12 cellular contexts compared by ENCODE assay signal in genomic region chr4:4269856-4270255, GRCh38. TPM values are rescaled to one million over a fixed set of nuclear protein-coding genes. Genes with fewer than 3 reads are reported as not detected.
DNase-seq lines count a peak whose midpoint lies in the region; ATAC-seq and TF ChIP-seq lines count a peak whose summit lies in the region.
"Had no signal": no experiment of that assay in that cellular context is flagged by ENCODE, and none has a peak within 500 bp of the region (broad histone marks: within the 10 kb centered on the region; RNA-seq: fewer than 3 reads in every experiment).

No MANE protein-coding gene starts in this region.

- H3K36me3 ChIP-seq in left ventricle myocardium inferior (peaks cover 68% of the 10 kb centered on the region), right atrium auricular region (peaks cover 23% of the 10 kb centered on the region), upper lobe of left lung (peaks cover 0 to 79% (median 36%) of the 10 kb centered on the region in 4 donors)

- 72 to 87% methylated on average over 4 of the region's 4 CpGs for WGBS in upper lobe of left lung, 2 donors

- no peaks in the 10 kb centered on the region; the same call in 1 of the 2 replicates for H3K27me3 Mint-ChIP-seq in WTC11 (ENCODE audit: low read depth)

- DNase-seq in left ventricle myocardium inferior, result no peak
- DNase-seq in right atrium auricular region (ENCODE audit: low spot score), result no peak
- no peak for DNase-seq in WTC11 (ENCODE audit: low spot score)
- DNase-seq in epithelial cell of prostate (ENCODE audit: low read depth, low spot score), result peak; percentile 44
- DNase-seq in upper lobe of left lung, result peak in 1 of 2 donors; percentile 61
- DNase-seq in activated CD4-positive, CD25-positive, alpha-beta regulatory T cell treated with anti-CD3 and anti-CD28 coated beads, Interleukin-2, amount 50 U/mL, for 72 hours, result no peak
- DNase-seq in OCI-M1 (lab: John Stamatoyannopoulos, UW), result no peak
- DNase-seq in cerebellar cortex (ENCODE audit: low spot score), result no peak
- DNase-seq: gastrocnemius medialis, NCI-H82 had no signal

- H3K9me3 Mint-ChIP-seq in WTC11, result peaks cover 5% of the 10 kb centered on the region; the same call in 1 of the 2 replicates

- H3K27ac ChIP-seq in left ventricle myocardium inferior (replicated peaks) (peak overlapping the region; percentile 25), right atrium auricular region (no peak overlapping the region), epithelial cell of prostate (peak overlapping the region; percentile 95), upper lobe of left lung (peak overlapping the region; percentile 60 to 79 (median 71))

- peak overlapping the region; percentile 48; the same call in 1 of the 2 replicates for H3K27ac Mint-ChIP-seq in WTC11

- TF ChIP-seq CTCF in left ventricle myocardium inferior (IDR thresholded peaks at IDR 0.05; ENCODE audit: borderline replicate concordance), result no peak
- no peak for TF ChIP-seq CTCF in right atrium auricular region (IDR thresholded peaks at IDR 0.05)
- no peak for TF ChIP-seq CTCF in WTC11 (IDR thresholded peaks at IDR 0.05)
- TF ChIP-seq CTCF in upper lobe of left lung (IDR thresholded peaks at IDR 0.05), result no peak

- H3K9me3 ChIP-seq in left ventricle myocardium inferior (replicated peaks) (no peaks in the 10 kb centered on the region), right atrium auricular region (no peaks in the 10 kb centered on the region), upper lobe of left lung (no peaks in the 10 kb centered on the region)
- H3K9me3 ChIP-seq: gastrocnemius medialis, HAP-1 had no signal

- H3K4me3 ChIP-seq in left ventricle myocardium inferior (no peak overlapping the region), right atrium auricular region (no peak overlapping the region), upper lobe of left lung (no peak overlapping the region)
- H3K4me3 ChIP-seq: gastrocnemius medialis, HAP-1 had no signal

- no peak for TF ChIP-seq POLR2A in upper lobe of left lung (IDR thresholded peaks at IDR 0.05)

- CTCF ChIA-PET in WTC11 (lab: Charles Lee), result no interaction called here

- POLR2A ChIA-PET in WTC11 (lab: Charles Lee), result no interaction called here

- H3K27me3 ChIP-seq in left ventricle myocardium inferior (ENCODE audit: low read depth), result no peaks in the 10 kb centered on the region
- no peaks in the 10 kb centered on the region for H3K27me3 ChIP-seq in right atrium auricular region
- H3K27me3 ChIP-seq in upper lobe of left lung, result no peaks in the 10 kb centered on the region
- H3K27me3 ChIP-seq: gastrocnemius medialis had no signal

- no peaks in the 10 kb centered on the region for H3K4me1 Mint-ChIP-seq in WTC11

- no peak overlapping the region for H3K4me3 Mint-ChIP-seq in WTC11

- intact Hi-C loops in left ventricle myocardium inferior (cut with micrococcal nuclease), result no loop called here

- no peaks in the 10 kb centered on the region for H3K4me1 ChIP-seq in left ventricle myocardium inferior
- H3K4me1 ChIP-seq in right atrium auricular region, result no peaks in the 10 kb centered on the region
- H3K4me1 ChIP-seq in upper lobe of left lung, result no peaks in the 10 kb centered on the region
- H3K4me1 ChIP-seq: gastrocnemius medialis, HAP-1 had no signal

- TF ChIP-seq EP300 in upper lobe of left lung (IDR thresholded peaks at IDR 0.05), result peak in 1 of 4 donors; percentile 2

- H3K36me3 Mint-ChIP-seq in WTC11, result peaks cover 49% of the 10 kb centered on the region

- no peak for ATAC-seq in WTC11
- ATAC-seq in upper lobe of left lung (ENCODE audit: low FRiP score in 2 of 2), result peak; percentile 32 to 77
- ATAC-seq: gastrocnemius medialis had no signal

TF ChIP-seq in WTC11, 78 proteins besides CTCF, POLR2A, EP300 and RAD21:
- TF ChIP-seq ZNF138 (CRISPR knock-in tag; conservative IDR thresholded peaks at IDR 0.05), result no peak
- TF ChIP-seq ESRRA (CRISPR knock-in tag; IDR thresholded peaks at IDR 0.05; ENCODE audit: borderline replicate concordance), result no peak
- no peak for TF ChIP-seq ATF3 (CRISPR knock-in tag; conservative IDR thresholded peaks at IDR 0.05)
- no peak for TF ChIP-seq CBFB (CRISPR knock-in tag; IDR thresholded peaks at IDR 0.05; ENCODE audit: low read depth)
- TF ChIP-seq, protein P1, sequence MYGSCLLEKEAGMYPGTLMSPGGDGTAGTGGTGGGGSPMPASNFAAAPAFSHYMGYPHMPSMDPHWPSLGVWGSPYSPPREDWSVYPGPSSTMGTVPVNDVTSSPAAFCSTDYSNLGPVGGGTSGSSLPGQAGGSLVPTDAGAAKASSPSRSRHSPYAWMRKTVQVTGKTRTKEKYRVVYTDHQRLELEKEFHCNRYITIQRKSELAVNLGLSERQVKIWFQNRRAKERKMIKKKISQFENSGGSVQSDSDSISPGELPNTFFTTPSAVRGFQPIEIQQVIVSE (CRISPR knock-in tag; IDR thresholded peaks at IDR 0.05; ENCODE audit: borderline replicate concordance), result no peak
- TF ChIP-seq ZNF232 (CRISPR knock-in tag; IDR thresholded peaks at IDR 0.05), result no peak
- TF ChIP-seq ATF1 (CRISPR knock-in tag; IDR thresholded peaks at IDR 0.05), result no peak

RNA-seq across cellular contexts. Expression of gene LYAR, which starts 20.1 kb away (rescaled TPM):
- total RNA-seq in left ventricle myocardium inferior (12.5 TPM), right atrium auricular region (10 to 100 TPM; 14.2 to 20.8 TPM), WTC11 (2021) (32.1 to 36.8 TPM (median 34.1 TPM) in 3 replicates), upper lobe of left lung (10 to 100 TPM in 5 of 6 donors, 1 to 10 TPM in 1; 6.5 to 22.9 (median 14.1) TPM)

RNA-seq across cellular contexts. Expression of gene ZBTB49, which starts 20.2 kb away (rescaled TPM):
- total RNA-seq in left ventricle myocardium inferior (1.9 TPM), right atrium auricular region (10 to 100 TPM in 1 of 2 donors, 1 to 10 TPM in 1; 4.7 to 12.9 TPM), WTC11 (2021) (4.4 to 7.4 TPM (median 5.6 TPM) in 3 replicates), upper lobe of left lung (10 to 100 TPM in 1 of 6 donors, 1 to 10 TPM in 5; 3.7 to 13.6 (median 4.5) TPM)

RNA-seq across cellular contexts. Expression of gene TMEM128, which starts 21.8 kb away (rescaled TPM):
- total RNA-seq in left ventricle myocardium inferior (9.8 TPM), right atrium auricular region (10 to 100 TPM; 14.5 to 14.9 TPM), WTC11 (2021) (21.1 to 26.5 TPM (median 25.4 TPM) in 3 replicates), upper lobe of left lung (10 to 100 TPM in 5 of 6 donors, 1 to 10 TPM in 1; 7.3 to 30.0 (median 20.2) TPM)

RNA-seq across cellular contexts. Expression of gene OTOP1, which starts 43.1 kb away (rescaled TPM):
- not detected for total RNA-seq in left ventricle myocardium inferior
- total RNA-seq in right atrium auricular region, result not detected
- not detected in 3 replicates for total RNA-seq in WTC11 (2021)
- total RNA-seq in upper lobe of left lung, result not detected
- total RNA-seq: gastrocnemius medialis, renal cortical epithelial cell had no signal

Comparison
In these comparisons a context has a peak if more than half of its experiments do, and no peak if none do; other contexts are left out.
1. H3K27ac ChIP-seq: peak in left ventricle myocardium inferior (single experiment), epithelial cell of prostate (single experiment) and upper lobe of left lung (4 of 4); none in right atrium auricular region (0 of 2).